In the genomic region with DNA sequence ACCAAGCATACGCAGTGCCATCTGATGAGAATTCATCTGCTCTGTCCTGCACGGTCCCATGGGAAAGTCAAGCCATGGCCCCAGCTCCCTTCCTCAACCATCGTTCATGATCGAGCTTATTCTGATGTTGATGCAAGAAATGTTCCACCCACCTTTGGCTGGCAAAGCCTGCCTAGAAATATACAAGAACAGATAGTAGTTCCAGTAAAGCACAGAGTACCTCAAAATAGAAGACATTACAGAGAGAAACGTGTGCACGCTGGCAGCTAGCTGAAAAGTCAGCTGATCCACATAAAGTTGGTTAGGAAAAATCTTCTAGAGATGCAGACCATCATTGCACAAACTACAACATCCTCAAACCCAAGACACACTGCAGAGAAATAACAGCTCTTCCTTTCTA, we compare ENCODE assay signal across 21 cellular contexts.
DNase-seq lines count a peak whose midpoint lies in the region; ATAC-seq and TF ChIP-seq lines count a peak whose summit lies in the region.
"Had no signal": no experiment of that assay in that cellular context is flagged by ENCODE, and none has a peak within 500 bp of the region (broad histone marks: within the 10 kb centered on the region; RNA-seq: fewer than 3 reads in every experiment).

No MANE protein-coding gene starts in this region.

- TF ChIP-seq CTCF in sigmoid colon (IDR thresholded peaks at IDR 0.05) = no peak

- H3K27me3 ChIP-seq in sigmoid colon = no peaks in the 10 kb centered on the region
- H3K27me3 ChIP-seq: BLaER1 treated with 17β-estradiol and CSF1 and Interleukin-3, amounts not matched to agents 10 nM and 100 nM had no signal

- ATAC-seq in natural killer cell treated with Interleukin-12 subunit alpha and Interleukin-12 subunit beta and Interleukin-15 and Interleukin-18, amount 100 ng/mL, for 72 hours = no peak
- ATAC-seq: GM12878 had no signal

- no peaks in the 10 kb centered on the region for H3K4me1 Mint-ChIP-seq in natural killer cell treated with Interleukin-12 subunit alpha and Interleukin-12 subunit beta and Interleukin-15 and Interleukin-18, amount 100 ng/mL, for 72 hours (ENCODE audit: low read depth in 2 of 2)
- H3K4me1 Mint-ChIP-seq: B cell; CD8-positive, alpha-beta memory T cell had no signal

- H3K36me3 ChIP-seq in sigmoid colon = no peaks in the 10 kb centered on the region
- H3K36me3 ChIP-seq: BLaER1 treated with 17β-estradiol and CSF1 and Interleukin-3, amounts not matched to agents 10 nM and 100 nM had no signal

- no peaks in the 10 kb centered on the region for H3K27me3 Mint-ChIP-seq in natural killer cell treated with Interleukin-12 subunit alpha and Interleukin-12 subunit beta and Interleukin-15 and Interleukin-18, amount 100 ng/mL, for 72 hours
- H3K27me3 Mint-ChIP-seq: B cell; CD4-positive, alpha-beta T cell had no signal

- peak overlapping the region; percentile 80 for H3K27ac ChIP-seq in caudate nucleus (ENCODE audit: low read depth, low read length)
- peak overlapping the region in 2 of 4 donors; percentile 6 to 57 for H3K27ac ChIP-seq in sigmoid colon
- H3K27ac ChIP-seq: BLaER1 treated with 17β-estradiol and CSF1 and Interleukin-3, amounts not matched to agents 10 nM and 100 nM; C4-2B had no signal

- DNase-seq in caudate nucleus (lab: John Stamatoyannopoulos, UW) (peak in 9 of 61 donors; percentile 11 to 79 (median 27)), occipital lobe (lab: John Stamatoyannopoulos, UW) (peak; percentile 28), sigmoid colon (no peak), superior temporal gyrus (ENCODE audit: extremely low spot score) (peak; percentile 68), NCI-H526 treated with DMSO at 0.1 percent for 48 hours (lab: John Stamatoyannopoulos, UW) (no peak), DMS79 treated with DMSO at 0.1 percent for 48 hours (lab: John Stamatoyannopoulos, UW) (no peak), ureter (ENCODE audit: low spot score) (no peak)
- DNase-seq in natural killer cell treated with Interleukin-12 subunit alpha and Interleukin-12 subunit beta and Interleukin-15 and Interleukin-18, amount 100 ng/mL, for 72 hours (ENCODE audit: low spot score) = no peak
- DNase-seq: 8988T; ACHN; CD4-positive, alpha-beta T cell; CD8-positive, alpha-beta memory T cell; COR-L47; DMS 273 treated with DMSO at 0.1 percent for 48 hours; DND-41; EL; GDM1 had no signal

- TF ChIP-seq EP300 in sigmoid colon (IDR thresholded peaks at IDR 0.05) = peak in 3 of 4 donors; percentile 38 to 69 (median 58)

- 86 to 87% methylated on average over 6 of the region's 6 CpGs for WGBS in sigmoid colon, 2 donors

- no peak overlapping the region for H3K4me3 Mint-ChIP-seq in natural killer cell treated with Interleukin-12 subunit alpha and Interleukin-12 subunit beta and Interleukin-15 and Interleukin-18, amount 100 ng/mL, for 72 hours
- H3K4me3 Mint-ChIP-seq: B cell; CD4-positive, alpha-beta T cell; CD8-positive, alpha-beta memory T cell had no signal

- no peaks in the 10 kb centered on the region for H3K36me3 Mint-ChIP-seq in natural killer cell treated with Interleukin-12 subunit alpha and Interleukin-12 subunit beta and Interleukin-15 and Interleukin-18, amount 100 ng/mL, for 72 hours

- intact Hi-C loops in sigmoid colon (cut with DNase I) = no loop called here

- no peaks in the 10 kb centered on the region for H3K9me3 ChIP-seq in sigmoid colon

- no peak for TF ChIP-seq POLR2A in sigmoid colon (IDR thresholded peaks at IDR 0.05)

- H3K27ac Mint-ChIP-seq in natural killer cell treated with Interleukin-12 subunit alpha and Interleukin-12 subunit beta and Interleukin-15 and Interleukin-18, amount 100 ng/mL, for 72 hours = no peak overlapping the region
- H3K27ac Mint-ChIP-seq: B cell; CD4-positive, alpha-beta T cell; CD8-positive, alpha-beta memory T cell had no signal

- H3K4me3 ChIP-seq in sigmoid colon = no peak overlapping the region
- H3K4me3 ChIP-seq: BLaER1 treated with 17β-estradiol and CSF1 and Interleukin-3, amounts not matched to agents 10 nM and 100 nM; GM12878 had no signal

- peaks cover 6% of the 10 kb centered on the region for H3K9me3 Mint-ChIP-seq in natural killer cell treated with Interleukin-12 subunit alpha and Interleukin-12 subunit beta and Interleukin-15 and Interleukin-18, amount 100 ng/mL, for 72 hours

- H3K4me1 ChIP-seq in sigmoid colon = peaks cover 0 to 6% (median 0%) of the 10 kb centered on the region in 4 donors

Comparison
In these comparisons a context has a peak if more than half of its experiments do, and no peak if none do; other contexts are left out.
1. DNase-seq: peak in occipital lobe (single experiment) and superior temporal gyrus (single experiment); none in sigmoid colon (single experiment), NCI-H526 treated with DMSO at 0.1 percent for 48 hours (single experiment), DMS79 treated with DMSO at 0.1 percent for 48 hours (single experiment), ureter (single experiment) and natural killer cell treated with Interleukin-12 subunit alpha and Interleukin-12 subunit beta and Interleukin-15 and Interleukin-18, amount 100 ng/mL, for 72 hours (single experiment).